9 cellular contexts compared by ENCODE assay signal in the genomic region with DNA sequence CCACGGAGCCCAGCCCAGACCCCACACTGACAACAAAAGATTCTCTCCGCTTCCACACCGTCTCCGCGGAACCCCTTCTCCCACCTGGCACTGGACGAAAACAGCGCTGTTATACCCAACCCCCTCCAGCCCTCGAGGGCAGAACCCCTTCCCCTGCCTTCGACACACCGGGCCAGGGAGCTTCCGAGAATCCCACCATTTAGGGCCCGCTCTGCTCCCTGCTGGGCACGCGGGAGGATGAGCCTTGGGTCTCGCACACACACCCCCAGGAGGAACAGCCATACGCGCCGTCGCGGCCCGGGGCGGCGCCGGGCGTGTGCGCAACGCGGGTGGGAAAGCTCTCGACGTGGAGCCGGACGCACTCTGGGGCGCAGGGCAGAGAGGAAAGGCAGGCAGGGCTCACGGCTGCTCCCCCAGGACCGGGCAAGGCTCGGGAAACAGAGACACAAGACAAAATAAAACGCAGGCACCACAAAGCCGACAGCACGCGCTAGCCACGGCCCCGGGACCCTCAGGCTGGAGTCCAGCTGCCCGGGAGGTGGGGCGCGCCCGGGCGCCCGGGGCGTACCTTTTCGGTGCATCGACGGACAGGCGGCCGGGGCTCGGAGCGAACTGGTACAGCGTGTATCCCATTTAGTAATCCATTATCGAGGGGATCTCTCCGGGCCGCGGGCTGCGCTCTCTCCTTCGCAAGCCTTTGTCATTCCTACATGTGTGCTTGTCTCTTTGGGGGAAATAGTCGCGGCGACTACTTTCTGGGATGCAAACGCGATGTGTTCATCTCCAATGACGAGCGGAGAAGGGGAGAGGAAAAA. TPM values are rescaled to one million over a fixed set of nuclear protein-coding genes. Genes with fewer than 3 reads are reported as not detected.
A peak's percentile ranks its signal among the peaks of the same experiment; 100 is the strongest.
DNase-seq lines count a peak whose midpoint lies in the region; ATAC-seq, FAIRE-seq and TF ChIP-seq lines count a peak whose summit lies in the region.
"Had no signal": no experiment of that assay in that cellular context is flagged by ENCODE, and none has a peak within 500 bp of the region (broad histone marks: within the 10 kb centered on the region; RNA-seq: fewer than 3 reads in every experiment).

No MANE protein-coding gene starts in this region.

- no peaks in the 10 kb centered on the region for H3K79me1 ChIP-seq in IMR-90 (ENCODE audit: low read depth in 1 of 2, low read length in 2 of 2)

- H3K9me1 ChIP-seq in IMR-90 (ENCODE audit: insufficient read depth, low read length): no peaks in the 10 kb centered on the region

- no peak overlapping the region for H2BK120ac ChIP-seq in IMR-90 (ENCODE audit: low read depth, low read length)

- DNase-seq in COLO668 (lab: John Stamatoyannopoulos, UW; ENCODE audit: unreplicated experiment) (peak; percentile 59), IMR-90 (no peak), GM12878 (ENCODE audit: low read depth, low spot score) (no peak), iPS-NIHi11 (ENCODE audit: low spot score) (peak; percentile 21), HuH-7 (ENCODE audit: low spot score) (no peak)

- H3K36me3 ChIP-seq in IMR-90 (ENCODE audit: control insufficient read depth, insufficient read depth, low read length) (no peaks in the 10 kb centered on the region), GM12878 (ENCODE audit: control insufficient read depth in 2 of 2, insufficient read depth in 2 of 2, low read length in 1 of 2) (no peaks in the 10 kb centered on the region)

- BruUV-seq in IMR-90 (replicated peaks; lab: Mats Ljungman, UMichigan) (no TSS peak), GM12878 (replicated peaks; lab: Mats Ljungman, UMichigan) (no TSS peak)

- H3K14ac ChIP-seq in IMR-90 (replicated peaks; ENCODE audit: low read depth, low read length): no peak overlapping the region

- no peak for TF ChIP-seq CTCF in IMR-90 (conservative IDR thresholded peaks at IDR 0.05; ENCODE audit: low read depth, low read length)
- TF ChIP-seq CTCF in GM12878 (IDR thresholded peaks at IDR 0.05 in 2 of 3, conservative IDR thresholded peaks at IDR 0.05 in 1 of 3; ENCODE audit: control insufficient read depth in 2 of 3, extremely low read depth in 1 of 3, insufficient read depth in 1 of 3, low read depth in 3 of 3, low read length in 3 of 3): no peak

- H3K23ac ChIP-seq in IMR-90 (ENCODE audit: low read depth, low read length): peak overlapping the region; percentile 30; the same call in 1 of the 2 replicates

- POLR2A ChIA-PET in IMR-90 (lab: Charles Lee; ENCODE audit: unreplicated experiment) (no interaction called here), GM12878 (lab: Charles Lee) (interaction anchor here (1.0 to 1.1 kb wide), 2 partner anchors 13 to 436 kb away, joined by 3 to 5 read pairs; no protein-coding TSS in a partner anchor)

- peaks cover 8% of the 10 kb centered on the region for H3K79me2 ChIP-seq in GM12878 (ENCODE audit: control insufficient read depth, insufficient read depth, low read length)

- no peak overlapping the region for H4K5ac ChIP-seq in IMR-90 (ENCODE audit: low read depth, low read length)

- no peak overlapping the region for H4K8ac ChIP-seq in IMR-90 (ENCODE audit: low read depth in 2 of 2, low read length in 2 of 2)

- SMC1A ChIA-PET in GM12878 (lab: Charles Lee; ENCODE audit: uncharacterized antibody, unreplicated experiment): interaction anchor here (1.4 to 6.1 kb wide), 5 partner anchors 13 to 436 kb away, joined by 3 to 125 read pairs (median 26); no protein-coding TSS in a partner anchor

- no peak overlapping the region for H2BK15ac ChIP-seq in IMR-90 (ENCODE audit: low read depth, low read length)

- H3K4me2 ChIP-seq in IMR-90 (ENCODE audit: low read depth, low read length) (peak overlapping the region; percentile 88), GM12878 (ENCODE audit: control insufficient read depth, insufficient read depth) (peak overlapping the region; percentile 98)

- H3K27ac ChIP-seq in IMR-90 (ENCODE audit: insufficient read depth, low read length): no peak overlapping the region
- H3K27ac ChIP-seq in GM12878 (ENCODE audit: control insufficient read depth, insufficient read depth): no peak overlapping the region
- H3K27ac ChIP-seq in skin epidermis: peak overlapping the region in 19 of 21 experiments; percentile 25 to 85 (median 72)

- no peak overlapping the region for H4K91ac ChIP-seq in IMR-90 (ENCODE audit: insufficient read depth, low read depth, low read length)

- H2AFZ ChIP-seq in IMR-90 (replicated peaks; ENCODE audit: low read length, poor library complexity) (peak overlapping the region; percentile 78), GM12878 (ENCODE audit: control insufficient read depth, low read depth, low read length) (peak overlapping the region; percentile 56)

- dilution Hi-C loops in IMR-90 (cut with HindIII; ENCODE audit: low sequenced_read_pairs, unreplicated experiment): no loop called here

- H3K27me3 ChIP-seq in IMR-90 (ENCODE audit: control insufficient read depth, insufficient read depth, low read length) (peaks cover 49% of the 10 kb centered on the region), GM12878 (replicated peaks in 1 of 2; ENCODE audit: control insufficient read depth in 2 of 2, insufficient read depth in 2 of 2, low read length in 1 of 2) (peaks cover 2 to 20% of the 10 kb centered on the region in 2 experiments)

- in situ Hi-C loops in IMR-90 (cut with MboI; ENCODE audit: low sequenced_read_pairs): no loop called here
- in situ Hi-C loops in GM12878 (cut with MboI): loop anchor here (25.0 kb wide), 1 partner anchor 437 kb away; no protein-coding TSS in a partner anchor

- peak overlapping the region; percentile 69 for H3K4me3 ChIP-seq in IMR-90 (ENCODE audit: insufficient read depth, low read depth, low read length)
- H3K4me3 ChIP-seq in GM12878: peak overlapping the region; percentile 85
- H3K4me3 ChIP-seq in skin epidermis: peak overlapping the region; percentile 51 to 72 (median 64)

- WGBS in IMR-90 (ENCODE audit: extremely low coverage in 2 of 2, insufficient read length in 1 of 2), 2 experiments: 3% methylated on average over 24 of the region's 70 CpGs; no CpG with 5 or more reads in 1 of the 2 experiments
- WGBS in GM12878 (ENCODE audit: insufficient coverage, insufficient replicate concordance, low lambda C conversion rate, missing lambda C conversion rate): 5% methylated on average over 63 of the region's 70 CpGs

- no peak overlapping the region for H3K9ac ChIP-seq in IMR-90 (ENCODE audit: low read depth, low read length)
- H3K9ac ChIP-seq in GM12878 (ENCODE audit: control insufficient read depth, insufficient read depth, low read length): peak overlapping the region; percentile 29; the same call in 1 of the 2 replicates

- TF ChIP-seq RAD21 in IMR-90 (IDR thresholded peaks at IDR 0.05; ENCODE audit: low read length): no peak
- TF ChIP-seq RAD21 in GM12878 (IDR thresholded peaks at IDR 0.05; ENCODE audit: insufficient read depth, low read depth, low read length): no peak

- H2BK5ac ChIP-seq in IMR-90 (ENCODE audit: low read depth, low read length, poor library complexity, severe bottlenecking): no peak overlapping the region

- no peak for TF ChIP-seq POLR2A in IMR-90 (IDR thresholded peaks at IDR 0.05; ENCODE audit: low read depth, low read length)
- TF ChIP-seq POLR2A in GM12878 (IDR thresholded peaks at IDR 0.05; ENCODE audit: low read depth, low read length): no peak

- no peak for TF ChIP-seq EP300 in GM12878 (IDR thresholded peaks at IDR 0.05; ENCODE audit: borderline replicate concordance in 1 of 2, control insufficient read depth in 1 of 2, low read depth in 2 of 2, low read length in 2 of 2)

- FAIRE-seq in GM12878 (lab: Jason Lieb, UNC): no peak

- no peaks in the 10 kb centered on the region; the same call in 1 of the 2 replicates for H3K4me1 ChIP-seq in IMR-90 (ENCODE audit: control insufficient read depth, insufficient read depth, low read length)
- H3K4me1 ChIP-seq in GM12878 (ENCODE audit: control insufficient read depth, insufficient read depth, low read length): peaks cover 14% of the 10 kb centered on the region

- CTCF ChIA-PET in IMR-90 (lab: Yijun Ruan, JAX): interaction anchor here (0.5 kb wide), 1 partner anchor 22 kb away, joined by 3 read pairs; no protein-coding TSS in a partner anchor
- CTCF ChIA-PET in GM12878 (lab: Yijun Ruan, JAX): interaction anchor here (1.2 to 6.3 kb wide), 4 partner anchors 18 to 436 kb away, joined by 4 to 46 read pairs (median 22); no protein-coding TSS in a partner anchor

- ATAC-seq in IMR-90 (ENCODE audit: low read depth) (no peak), GM12878 (peak; percentile 2; the same call in 2 of the 3 replicates), HG03108 (IDR thresholded peaks at IDR 0.05; ENCODE audit: unreplicated experiment) (no peak), HG02884 (IDR thresholded peaks at IDR 0.05; ENCODE audit: unreplicated experiment) (no peak)

- no peak overlapping the region for H2BK20ac ChIP-seq in IMR-90 (ENCODE audit: low read depth, low read length)

- no peak overlapping the region for H3K56ac ChIP-seq in IMR-90 (ENCODE audit: extremely low read depth, insufficient read depth, low read length)

- no peaks in the 10 kb centered on the region; the same call in 1 of the 2 replicates for H3K9me3 ChIP-seq in IMR-90 (ENCODE audit: control insufficient read depth, insufficient read depth, low read length)
- no peaks in the 10 kb centered on the region for H3K9me3 ChIP-seq in GM12878 (replicated peaks; ENCODE audit: control insufficient read depth, insufficient read depth, low read length)

- intact Hi-C loops in IMR-90 (cut with micrococcal nuclease) (loop anchor here (5.0 to 10.0 kb wide), 3 partner anchors 302 to 941 kb away; no protein-coding TSS in a partner anchor), GM12878 (cut with micrococcal nuclease; ENCODE audit: unreplicated experiment) (loop anchor here (10.0 kb wide), 2 partner anchors 501 to 881 kb away; no protein-coding TSS in a partner anchor)

- RAD21 ChIA-PET in GM12878 (lab: Charles Lee; ENCODE audit: unreplicated experiment): interaction anchor here (0.7 to 6.9 kb wide), 7 partner anchors 10 to 373 kb away, joined by 3 to 74 read pairs (median 3); no protein-coding TSS in a partner anchor

- H2AK5ac ChIP-seq in IMR-90 (ENCODE audit: low read depth, low read length): no peak overlapping the region

- no peak overlapping the region for H3K18ac ChIP-seq in IMR-90 (ENCODE audit: low read depth, low read length)

- H2AK9ac ChIP-seq in IMR-90 (replicated peaks; ENCODE audit: low read depth, low read length, poor library complexity): no peak overlapping the region

- H4K20me1 ChIP-seq in IMR-90 (ENCODE audit: insufficient read depth, low read length) (no peaks in the 10 kb centered on the region), GM12878 (ENCODE audit: control insufficient read depth, insufficient read depth) (no peaks in the 10 kb centered on the region)

- H3K4ac ChIP-seq in IMR-90 (ENCODE audit: low read depth, low read length): no peak overlapping the region

RNA-seq across cellular contexts. Expression of a gene that starts 0.8 kb away (rescaled TPM):
- total RNA-seq in IMR-90 (2012; rRNA removed): 0.28 and 0.36 TPM in 2 replicates
- 0.27 and 0.50 TPM in 2 replicates for polyA plus RNA-seq in IMR-90 (2012; rRNA removed)
- 0.08 and 0.15 TPM in 2 replicates for polyA plus RNA-seq in IMR-90 (2012; cell fraction: cytosol; rRNA removed)
- polyA plus RNA-seq in IMR-90 (2012; cell fraction: nucleus; rRNA removed; ENCODE audit: low replicate concordance): 0.62 and 0.85 TPM in 2 replicates
- total RNA-seq in GM12878 (2013; cell fraction: nucleolus; rRNA removed): 218 and 247 TPM in 2 replicates
- total RNA-seq in GM12878 (2014; rRNA removed): 0.62 and 1.0 TPM in 2 replicates
- 0.83 and 1.1 TPM in 2 replicates for total RNA-seq in GM12878 (2014; rRNA removed; fragmentation: Illumina TruSeq; extraction: Trizol)
- total RNA-seq in GM12878 (2021): 1.9 and 2.1 TPM in 2 replicates
- polyA plus RNA-seq in GM12878 (2011; ENCODE audit: low read depth): 3.2 TPM
- polyA plus RNA-seq in GM12878 (2011; rRNA removed): 10.2 and 10.5 TPM in 2 replicates
- polyA plus RNA-seq in GM12878 (2011; cell fraction: cytosol; rRNA removed): 6.8 and 10.6 TPM in 2 replicates
- 23.5 and 32.3 TPM in 2 replicates for polyA plus RNA-seq in GM12878 (2011; cell fraction: nucleus; rRNA removed)
- polyA plus RNA-seq in GM12878 (2012): 4.3 and 4.5 TPM in 2 replicates
- polyA plus RNA-seq in GM12878 (2014; fragmentation: Illumina TruSeq; extraction: Trizol): 0.92 and 1.3 TPM in 2 replicates
- under 1 TPM; 0.16 to 0.22 TPM for polyA plus RNA-seq in GM12878 (2014; fragmentation: Nextera tagmentation; extraction: Ambion mirVana)
- polyA plus RNA-seq in GM12878 (2014; rRNA removed): 0.56 and 0.64 TPM in 2 replicates
- polyA plus RNA-seq in GM12878 (2016; fragmentation: Nextera tagmentation; extraction: Ambion mirVana): 1 to 10 TPM; 1.1 TPM
- polyA minus RNA-seq in GM12878 (2011; rRNA and poly(A)+ RNA removed): 31.4 and 35.0 TPM in 2 replicates
- 9.4 and 10.0 TPM in 2 replicates for polyA minus RNA-seq in GM12878 (2011; cell fraction: cytosol; rRNA and poly(A)+ RNA removed)
- polyA minus RNA-seq in GM12878 (2011; cell fraction: nucleus; rRNA and poly(A)+ RNA removed): 52.5 and 60.3 TPM in 2 replicates
- total RNA-seq: M059J had no signal

Comparison
In these comparisons a context has a peak if more than half of its experiments do, and no peak if none do; other contexts are left out.
1. DNase-seq: peak in COLO668 (single experiment) and iPS-NIHi11 (single experiment); none in IMR-90 (single experiment), GM12878 (single experiment) and HuH-7 (single experiment).
2. H3K27ac ChIP-seq: peak in skin epidermis (19 of 21); none in IMR-90 (single experiment) and GM12878 (single experiment).
3. Peak in every context shown above with its lines, with median percentiles within 50 percentile points of each other: H3K4me3 ChIP-seq.